Comparison of ENCODE assay signal across 39 cellular contexts in genomic region chr7:151218170-151218569, GRCh38. TPM values are rescaled to one million over a fixed set of nuclear protein-coding genes. Genes with fewer than 3 reads are reported as not detected.
"Had no signal": no experiment of that assay in that cellular context is flagged by ENCODE, and none has a peak within 500 bp of the region (broad histone marks: within the 10 kb centered on the region; RNA-seq: fewer than 3 reads in every experiment).

No MANE protein-coding gene starts in this region.

- H3K9me3 Mint-ChIP-seq: activated CD4-positive, alpha-beta memory T cell treated with anti-CD3 and anti-CD28 coated beads, Interleukin-2, amount 10 ng/mL, durations not matched to agents 7 days and 5 days; activated naive CD4-positive, alpha-beta T cell treated with anti-CD3 and anti-CD28 coated beads for 36 hours; activated naive CD4-positive, alpha-beta T cell treated with anti-CD3 and anti-CD28 coated beads, Interleukin-2, amount 50 U/mL, for 72 hours had no signal

- H3K27ac Mint-ChIP-seq: activated CD4-positive, alpha-beta memory T cell treated with anti-CD3 and anti-CD28 coated beads, Interleukin-2, amount 10 ng/mL, durations not matched to agents 7 days and 5 days; activated CD8-positive, alpha-beta memory T cell treated with anti-CD3 and anti-CD28 coated beads, Interleukin-2, amount 10 ng/mL, durations not matched to agents 7 days and 5 days; activated naive CD4-positive, alpha-beta T cell treated with anti-CD3 and anti-CD28 coated beads for 36 hours had no signal

- H3K4me3 ChIP-seq: adrenal gland, body of pancreas, PC-9 had no signal

- DNase-seq: activated CD4-positive, alpha-beta memory T cell treated with anti-CD3 and anti-CD28 coated beads, Interleukin-2, amount 10 ng/mL, durations not matched to agents 7 days and 5 days; activated CD4-positive, alpha-beta T cell treated with anti-CD3 and anti-CD28 coated beads for 1 hour; activated CD4-positive, alpha-beta T cell treated with anti-CD3 and anti-CD28 coated beads for 48 hours; activated CD4-positive, CD25-positive, alpha-beta regulatory T cell; activated CD8-positive, alpha-beta memory T cell treated with anti-CD3 and anti-CD28 coated beads for 24 hours; activated CD8-positive, alpha-beta memory T cell treated with anti-CD3 and anti-CD28 coated beads, Interleukin-2, amount 10 ng/mL, durations not matched to agents 7 days and 5 days; activated CD8-positive, alpha-beta memory T cell treated with anti-CD3 and anti-CD28 coated beads, Interleukin-2, amount 50 U/mL, for 48 hours; activated gamma-delta T cell treated with Interleukin-2 at 50 U/mL for 16 hours; activated naive CD4-positive, alpha-beta T cell treated with anti-CD3 and anti-CD28 coated beads for 36 hours; adrenal gland; body of pancreas; caudate nucleus; NCI-H1092 treated with DMSO at 0.1 percent for 48 hours; NCI-H1417; NCI-H146; NCI-H187; NCI-H2029 treated with DMSO at 0.1 percent for 48 hours; NCI-H2107; NCI-H2171; NCI-H510A; NCI-H526; NCI-H748 treated with DMSO at 0.1 percent for 48 hours; NK-92 treated with Interleukin-12 subunit alpha and Interleukin-12 subunit beta, amount 100 ng/mL, for 24 hours; PC-9; SIG-M5; T-helper 1 cell; T1000; WERI-Rb-1 had no signal

- H3K27ac ChIP-seq: adrenal gland, body of pancreas, KMS-11, PC-9, RWPE1, WERI-Rb-1 had no signal

- H3K27me3 ChIP-seq: adrenal gland, body of pancreas had no signal

- H3K4me1 ChIP-seq: adrenal gland, body of pancreas had no signal

- H3K27me3 Mint-ChIP-seq: activated CD4-positive, alpha-beta memory T cell treated with anti-CD3 and anti-CD28 coated beads, Interleukin-2, amount 10 ng/mL, durations not matched to agents 7 days and 5 days; activated CD8-positive, alpha-beta memory T cell treated with anti-CD3 and anti-CD28 coated beads, Interleukin-2, amount 10 ng/mL, durations not matched to agents 7 days and 5 days had no signal

- H3K4me3 Mint-ChIP-seq: activated CD4-positive, alpha-beta memory T cell treated with anti-CD3 and anti-CD28 coated beads, Interleukin-2, amount 10 ng/mL, durations not matched to agents 7 days and 5 days; activated CD8-positive, alpha-beta memory T cell treated with anti-CD3 and anti-CD28 coated beads, Interleukin-2, amount 10 ng/mL, durations not matched to agents 7 days and 5 days; activated naive CD4-positive, alpha-beta T cell treated with anti-CD3 and anti-CD28 coated beads for 36 hours had no signal

- H3K4me1 Mint-ChIP-seq: activated CD4-positive, alpha-beta memory T cell treated with anti-CD3 and anti-CD28 coated beads, Interleukin-2, amount 10 ng/mL, durations not matched to agents 7 days and 5 days; activated CD8-positive, alpha-beta memory T cell treated with anti-CD3 and anti-CD28 coated beads, Interleukin-2, amount 10 ng/mL, durations not matched to agents 7 days and 5 days had no signal

- H3K9me3 ChIP-seq: adrenal gland, body of pancreas had no signal

- ATAC-seq: activated CD8-positive, alpha-beta memory T cell treated with anti-CD3 and anti-CD28 coated beads, Interleukin-2, amount 10 ng/mL, durations not matched to agents 7 days and 5 days; activated naive CD4-positive, alpha-beta T cell treated with anti-CD3 and anti-CD28 coated beads, Interleukin-2, amount 50 U/mL, for 72 hours; body of pancreas; Right ventricle myocardium inferior; SK-N-SH treated with all-trans-retinoic acid at 6 μM for 48 hours had no signal

RNA-seq across cellular contexts. Expression of gene H2BK1, which starts 7.9 kb away (rescaled TPM):
- total RNA-seq: activated CD4-positive, alpha-beta memory T cell treated with anti-CD3 and anti-CD28 coated beads, Interleukin-2, amount 10 ng/mL, durations not matched to agents 7 days and 5 days; activated CD8-positive, alpha-beta memory T cell treated with anti-CD3 and anti-CD28 coated beads, Interleukin-2, amount 10 ng/mL, durations not matched to agents 7 days and 5 days; activated naive CD4-positive, alpha-beta T cell treated with anti-CD3 and anti-CD28 coated beads for 36 hours; adrenal gland; astrocyte; body of pancreas; bronchial epithelial cell; LHCN-M2; M059J; PC-9; Right ventricle myocardium inferior; SK-MEL-5 had no signal
- polyA plus RNA-seq: adrenal gland had no signal

RNA-seq across cellular contexts. Expression of gene ASB10, which starts 31.1 kb away (rescaled TPM):
- total RNA-seq: activated CD4-positive, alpha-beta memory T cell treated with anti-CD3 and anti-CD28 coated beads, Interleukin-2, amount 10 ng/mL, durations not matched to agents 7 days and 5 days; activated CD8-positive, alpha-beta memory T cell treated with anti-CD3 and anti-CD28 coated beads, Interleukin-2, amount 10 ng/mL, durations not matched to agents 7 days and 5 days; activated naive CD4-positive, alpha-beta T cell treated with anti-CD3 and anti-CD28 coated beads for 36 hours; activated naive CD4-positive, alpha-beta T cell treated with anti-CD3 and anti-CD28 coated beads, Interleukin-2, amount 50 U/mL, for 72 hours; adrenal gland; astrocyte; body of pancreas; bronchial epithelial cell; LHCN-M2; M059J; PC-9; SK-MEL-5; T-helper 2 cell treated with Interferon-gamma antibody and Interleukin-4, amounts not matched to agents 100 ng/mL and 5 ng/mL, for 36 hours had no signal
- polyA plus RNA-seq: adrenal gland had no signal
